16 cellular contexts compared by ENCODE assay signal in the genomic region with DNA sequence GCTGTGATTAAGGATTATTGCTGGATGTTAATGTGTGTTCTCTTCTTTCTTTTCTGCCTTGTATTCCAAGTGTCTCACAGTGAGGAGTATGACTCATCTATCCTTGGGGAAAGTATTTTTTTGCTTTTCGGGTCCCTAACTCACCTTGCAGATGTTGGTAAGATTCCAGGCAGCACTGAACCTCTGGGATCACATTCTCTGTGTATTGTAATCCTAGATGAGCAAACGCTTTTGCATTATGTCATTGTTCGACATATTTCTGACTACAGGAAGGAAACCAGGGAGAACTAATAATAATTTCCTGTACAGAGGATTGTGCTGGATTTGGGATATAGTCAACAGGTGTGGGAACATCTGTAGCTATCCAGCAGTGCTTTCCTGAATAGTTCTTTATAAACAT.
A peak's percentile ranks its signal among the peaks of the same experiment; 100 is the strongest.
DNase-seq lines count a peak whose midpoint lies in the region; ATAC-seq and TF ChIP-seq lines count a peak whose summit lies in the region.
"Had no signal": no experiment of that assay in that cellular context is flagged by ENCODE, and none has a peak within 500 bp of the region (broad histone marks: within the 10 kb centered on the region; RNA-seq: fewer than 3 reads in every experiment).

No MANE protein-coding gene starts in this region.

- H3K4me2 ChIP-seq in SK-N-SH (no peak overlapping the region), osteoblast (ENCODE audit: insufficient read depth, low read length) (no peak overlapping the region)

- no peaks in the 10 kb centered on the region for H4K20me1 ChIP-seq in SK-N-SH (ENCODE audit: insufficient read depth)
- H4K20me1 ChIP-seq in osteoblast (ENCODE audit: insufficient read depth, low read length): no peaks in the 10 kb centered on the region

- H3K27ac Mint-ChIP-seq in type B pancreatic cell (no peak overlapping the region), progenitor cell of endocrine pancreas (no peak overlapping the region)
- H3K27ac Mint-ChIP-seq: CD14-positive monocyte; naive thymus-derived CD4-positive, alpha-beta T cell had no signal

- H3K9me3 Mint-ChIP-seq in type B pancreatic cell: no peaks in the 10 kb centered on the region
- peaks cover 4% of the 10 kb centered on the region for H3K9me3 Mint-ChIP-seq in progenitor cell of endocrine pancreas (ENCODE audit: low read depth)

- H3K4me1 ChIP-seq in SK-N-SH (ENCODE audit: control insufficient read depth in 1 of 2, insufficient read depth in 2 of 2, low read depth in 1 of 2, low read length in 1 of 2) (peaks cover 3 to 38% of the 10 kb centered on the region in 2 experiments; a peak in 2 of 4 replicates), osteoblast (ENCODE audit: insufficient read depth, low read length) (peaks cover 20% of the 10 kb centered on the region)
- H3K4me1 ChIP-seq: psoas muscle had no signal

- H3F3A ChIP-seq in SK-N-SH (replicated peaks; ENCODE audit: insufficient read depth): peaks cover 7% of the 10 kb centered on the region

- TF ChIP-seq EP300 in SK-N-SH (IDR thresholded peaks at IDR 0.05; ENCODE audit: borderline replicate concordance in 1 of 2, low read depth in 1 of 2, low read length in 1 of 2): no peak

- DNase-seq in HT1080 (ENCODE audit: low read depth): peak; percentile 67
- DNase-seq in SK-N-SH: no peak
- peak; percentile 22 for DNase-seq in fibroblast of villous mesenchyme (ENCODE audit: low read depth)
- DNase-seq in type B pancreatic cell (ENCODE audit: extremely low spot score, unreplicated experiment): no peak
- DNase-seq in progenitor cell of endocrine pancreas (ENCODE audit: low spot score, unreplicated experiment): no peak
- DNase-seq in osteoblast (ENCODE audit: insufficient read length, low spot score, missing footprints): no peak
- DNase-seq: activated gamma-delta T cell treated with Interleukin-2 at 50 U/mL for 16 hours; aorta; DMS79; naive thymus-derived CD4-positive, alpha-beta T cell; NCI-H82; psoas muscle had no signal

- ATAC-seq in HG03442 (IDR thresholded peaks at IDR 0.05; ENCODE audit: unreplicated experiment): no peak
- ATAC-seq: activated CD4-positive, CD25-positive, alpha-beta regulatory T cell treated with anti-CD3 and anti-CD28 coated beads, Interleukin-2, amount 50 U/mL, for 24 hours; HepG2; naive thymus-derived CD4-positive, alpha-beta T cell had no signal

- no peaks in the 10 kb centered on the region for H3K36me3 ChIP-seq in SK-N-SH (replicated peaks in 1 of 2; ENCODE audit: control insufficient read depth in 1 of 2, insufficient read depth in 2 of 2, low read length in 1 of 2)
- H3K36me3 ChIP-seq in osteoblast (ENCODE audit: insufficient read depth, low read length): no peaks in the 10 kb centered on the region

- peaks cover 45% of the 10 kb centered on the region for H3K4me1 Mint-ChIP-seq in type B pancreatic cell (ENCODE audit: unreplicated experiment)
- H3K4me1 Mint-ChIP-seq in progenitor cell of endocrine pancreas (ENCODE audit: low read depth): peaks cover 24% of the 10 kb centered on the region
- H3K4me1 Mint-ChIP-seq: CD14-positive monocyte; naive thymus-derived CD4-positive, alpha-beta T cell had no signal

- no peaks in the 10 kb centered on the region for H3K9me2 ChIP-seq in SK-N-SH

- H3K27me3 ChIP-seq in SK-N-SH (ENCODE audit: insufficient read depth) (no peaks in the 10 kb centered on the region), osteoblast (ENCODE audit: insufficient read depth, low read length) (peaks cover 11% of the 10 kb centered on the region)

- H3K9me3 ChIP-seq in SK-N-SH: no peaks in the 10 kb centered on the region
- no peaks in the 10 kb centered on the region for H3K9me3 ChIP-seq in osteoblast (ENCODE audit: low read depth, low read length)
- H3K9me3 ChIP-seq: psoas muscle had no signal

- H3K4me3 ChIP-seq in SK-N-SH (ENCODE audit: low read depth in 2 of 2, low read length in 1 of 2): no peak overlapping the region
- no peak overlapping the region for H3K4me3 ChIP-seq in fibroblast of villous mesenchyme (ENCODE audit: low read depth, low read length)
- no peak overlapping the region for H3K4me3 ChIP-seq in osteoblast (ENCODE audit: insufficient read depth, low read length)
- H3K4me3 ChIP-seq: psoas muscle had no signal

- no peak overlapping the region for H3K27ac ChIP-seq in SK-N-SH (ENCODE audit: low read depth in 2 of 2, low read length in 1 of 2)
- H3K27ac ChIP-seq in osteoblast (ENCODE audit: low read depth, low read length): no peak overlapping the region
- H3K27ac ChIP-seq: psoas muscle had no signal

- H3K9ac ChIP-seq in SK-N-SH: no peak overlapping the region

- CTCF ChIA-PET in SK-N-SH (lab: Yijun Ruan, JAX): interaction anchor here (1.0 to 1.4 kb wide), 3 partner anchors 8 to 13 kb away, joined by 3 to 4 read pairs (median 4); no protein-coding TSS in a partner anchor

- H3K36me3 Mint-ChIP-seq in type B pancreatic cell (no peaks in the 10 kb centered on the region), progenitor cell of endocrine pancreas (ENCODE audit: insufficient read depth) (no peaks in the 10 kb centered on the region)
- H3K36me3 Mint-ChIP-seq: CD14-positive monocyte; naive thymus-derived CD4-positive, alpha-beta T cell had no signal

- TF ChIP-seq CTCF in SK-N-SH (IDR thresholded peaks at IDR 0.05) (no peak), fibroblast of villous mesenchyme (IDR thresholded peaks at IDR 0.05; ENCODE audit: insufficient read depth, low read depth, low read length) (no peak), type B pancreatic cell (conservative IDR thresholded peaks at IDR 0.05) (no peak), progenitor cell of endocrine pancreas (IDR thresholded peaks at IDR 0.05; ENCODE audit: unreplicated experiment) (no peak), osteoblast (IDR thresholded peaks at IDR 0.05; ENCODE audit: extremely low read depth, low read depth, low read length) (no peak)

- WGBS in SK-N-SH (ENCODE audit: low lambda C conversion rate): 20% methylated on average over 3 of the region's 3 CpGs

- no peaks in the 10 kb centered on the region for H3K79me2 ChIP-seq in SK-N-SH (ENCODE audit: insufficient read depth)
- H3K79me2 ChIP-seq in osteoblast (ENCODE audit: insufficient read depth, low read length): no peaks in the 10 kb centered on the region

- no peak for TF ChIP-seq RAD21 in SK-N-SH (IDR thresholded peaks at IDR 0.05; ENCODE audit: low read length)

- no peak overlapping the region for H2AFZ ChIP-seq in SK-N-SH (ENCODE audit: low read depth)
- no peak overlapping the region for H2AFZ ChIP-seq in osteoblast (ENCODE audit: low read length)

- H3K27me3 Mint-ChIP-seq in type B pancreatic cell: no peaks in the 10 kb centered on the region
- H3K27me3 Mint-ChIP-seq in progenitor cell of endocrine pancreas: no peaks in the 10 kb centered on the region

- H3K4me3 Mint-ChIP-seq in type B pancreatic cell (peak overlapping the region; percentile 10), progenitor cell of endocrine pancreas (ENCODE audit: low read depth) (no peak overlapping the region)
- H3K4me3 Mint-ChIP-seq: CD14-positive monocyte; naive thymus-derived CD4-positive, alpha-beta T cell had no signal

- POLR2A ChIA-PET in SK-N-SH (lab: Yijun Ruan, JAX): no interaction called here

TF ChIP-seq in SK-N-SH, 30 proteins besides CTCF, POLR2A, EP300 and RAD21:
- TF ChIP-seq TCF12 (IDR thresholded peaks at IDR 0.05) (peak; percentile 41; the same call in 1 of the 2 replicates), FOSL2 (IDR thresholded peaks at IDR 0.05; ENCODE audit: borderline replicate concordance, low read depth) (peak; percentile 41; the same call in 1 of the 2 replicates), REST (IDR thresholded peaks at IDR 0.05; ENCODE audit: low read depth, low read length) (no peak), JUND (IDR thresholded peaks at IDR 0.05) (0 out of 2 replicates have a peak, but pooled peaks have one; percentile 30)
- TF ChIP-seq, protein P1, sequence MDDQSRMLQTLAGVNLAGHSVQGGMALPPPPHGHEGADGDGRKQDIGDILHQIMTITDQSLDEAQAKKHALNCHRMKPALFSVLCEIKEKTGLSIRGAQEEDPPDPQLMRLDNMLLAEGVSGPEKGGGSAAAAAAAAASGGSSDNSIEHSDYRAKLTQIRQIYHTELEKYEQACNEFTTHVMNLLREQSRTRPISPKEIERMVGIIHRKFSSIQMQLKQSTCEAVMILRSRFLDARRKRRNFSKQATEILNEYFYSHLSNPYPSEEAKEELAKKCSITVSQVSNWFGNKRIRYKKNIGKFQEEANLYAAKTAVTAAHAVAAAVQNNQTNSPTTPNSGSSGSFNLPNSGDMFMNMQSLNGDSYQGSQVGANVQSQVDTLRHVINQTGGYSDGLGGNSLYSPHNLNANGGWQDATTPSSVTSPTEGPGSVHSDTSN (IDR thresholded peaks at IDR 0.05): no peak
TF ChIP-seq in SK-N-SH: peak in this region for 3.

Comparison
In these comparisons a context has a peak if more than half of its experiments do, and no peak if none do; other contexts are left out.
1. DNase-seq: peak in HT1080 (single experiment) and fibroblast of villous mesenchyme (single experiment); none in SK-N-SH (single experiment), type B pancreatic cell (single experiment), progenitor cell of endocrine pancreas (single experiment) and osteoblast (single experiment).